8 cellular contexts compared by ENCODE assay signal in the genomic region with DNA sequence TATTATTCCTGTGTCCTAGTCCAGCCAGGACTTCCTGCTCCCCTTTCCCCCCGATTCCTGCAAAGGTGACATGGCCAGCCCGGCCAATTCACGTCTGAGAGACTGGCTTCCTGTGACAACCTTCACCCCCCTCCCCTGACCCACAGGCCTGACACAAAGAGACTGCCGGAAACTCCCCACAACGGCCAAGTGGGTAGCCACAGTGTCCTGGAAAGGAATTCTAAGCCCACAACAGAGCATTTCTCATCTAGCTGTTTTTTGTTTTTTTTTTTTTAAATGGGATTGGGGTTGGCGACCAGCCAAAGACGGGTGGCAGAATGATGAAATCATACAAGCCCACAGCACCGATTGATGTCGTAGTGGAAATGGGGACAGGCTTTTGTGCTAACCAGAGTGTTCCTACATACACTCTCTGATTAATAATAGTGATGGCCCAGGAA. TPM values are rescaled to one million over a fixed set of nuclear protein-coding genes. Genes with fewer than 3 reads are reported as not detected.
DNase-seq lines count a peak whose midpoint lies in the region; ATAC-seq and TF ChIP-seq lines count a peak whose summit lies in the region.

No MANE protein-coding gene starts in this region.

- H3K4me1 ChIP-seq in esophagus (ENCODE audit: control insufficient read depth in 2 of 2, insufficient read depth in 2 of 2, low read length in 1 of 2), result peaks cover 2 to 6% of the 10 kb centered on the region in 2 donors
- peaks cover 2% of the 10 kb centered on the region for H3K4me1 ChIP-seq in urinary bladder (ENCODE audit: insufficient read depth)

- H3K27me3 ChIP-seq in esophagus (ENCODE audit: control insufficient read depth in 1 of 2, insufficient read depth in 2 of 2, low read length in 2 of 2), result no peaks in the 10 kb centered on the region

- H3K27ac ChIP-seq in esophagus (ENCODE audit: low read depth in 2 of 2, low read length in 1 of 2), result peak overlapping the region; percentile 25 to 47
- peak overlapping the region; percentile 40 for H3K27ac ChIP-seq in urinary bladder (ENCODE audit: low read depth)

- peak; percentile 52 for ATAC-seq in activated CD8-positive, alpha-beta T cell treated with anti-CD3 and anti-CD28 coated beads for 36 hours
- peak; percentile 28 to 44 for ATAC-seq in naive thymus-derived CD8-positive, alpha-beta T cell
- no peak for ATAC-seq in stimulated activated naive B cell treated with anti-CD40 and anti-IgM and Interleukin-4, amounts not matched to agents 10 μg/mL and 1 μg/mL and 100 μg/mL, for 72 hours (replicated peaks)

- WGBS in esophagus, 2 donors, result 33 to 44% methylated on average over 9 of the region's 9 CpGs
- 20% methylated on average over 9 of the region's 9 CpGs for WGBS in urinary bladder

- H3K4me1 Mint-ChIP-seq in activated CD8-positive, alpha-beta T cell treated with anti-CD3 and anti-CD28 coated beads for 36 hours (ENCODE audit: low read depth), result peaks cover 47% of the 10 kb centered on the region
- peaks cover 36 to 57% (median 51%) of the 10 kb centered on the region in 4 donors for H3K4me1 Mint-ChIP-seq in naive thymus-derived CD8-positive, alpha-beta T cell
- peaks cover 25 to 44% of the 10 kb centered on the region in 2 donors for H3K4me1 Mint-ChIP-seq in stimulated activated naive B cell treated with anti-CD40 and anti-IgM and Interleukin-4, amounts not matched to agents 10 μg/mL and 1 μg/mL and 100 μg/mL, for 72 hours

- peak; percentile 78 for DNase-seq in activated effector memory CD4-positive, alpha-beta T cell treated with anti-CD3 and anti-CD28 coated beads, Interleukin-2, amount 50 U/mL, for 16 hours
- DNase-seq in activated effector memory CD4-positive, alpha-beta T cell treated with Interleukin-2 at 50 U/mL for 16 hours, result no peak
- DNase-seq in activated CD8-positive, alpha-beta T cell treated with anti-CD3 and anti-CD28 coated beads for 36 hours, result peak; percentile 62
- peak in 8 of 10 donors; percentile 25 to 68 (median 48) for DNase-seq in naive thymus-derived CD8-positive, alpha-beta T cell
- DNase-seq in HuH-7 (ENCODE audit: low spot score), result no peak
- DNase-seq in stimulated activated naive B cell treated with anti-CD40 and anti-IgM and Interleukin-4, amounts not matched to agents 10 μg/mL and 1 μg/mL and 100 μg/mL, for 72 hours, result no peak

- H3K9me3 ChIP-seq in esophagus (ENCODE audit: control insufficient read depth in 2 of 2, insufficient read depth in 1 of 2, low read depth in 1 of 2, low read length in 1 of 2), result no peaks in the 10 kb centered on the region

- no peaks in the 10 kb centered on the region for H3K36me3 Mint-ChIP-seq in activated CD8-positive, alpha-beta T cell treated with anti-CD3 and anti-CD28 coated beads for 36 hours (ENCODE audit: low read depth)
- peaks cover 4 to 5% (median 5%) of the 10 kb centered on the region in 3 donors for H3K36me3 Mint-ChIP-seq in naive thymus-derived CD8-positive, alpha-beta T cell
- H3K36me3 Mint-ChIP-seq in stimulated activated naive B cell treated with anti-CD40 and anti-IgM and Interleukin-4, amounts not matched to agents 10 μg/mL and 1 μg/mL and 100 μg/mL, for 72 hours, result peaks cover under 1 to 2% of the 10 kb centered on the region in 2 donors

- H3K4me3 Mint-ChIP-seq in activated CD8-positive, alpha-beta T cell treated with anti-CD3 and anti-CD28 coated beads for 36 hours, result peak overlapping the region; percentile 14
- peak overlapping the region; percentile 16 to 74 (median 50) for H3K4me3 Mint-ChIP-seq in naive thymus-derived CD8-positive, alpha-beta T cell
- peak overlapping the region in 1 of 2 donors; percentile 29 for H3K4me3 Mint-ChIP-seq in stimulated activated naive B cell treated with anti-CD40 and anti-IgM and Interleukin-4, amounts not matched to agents 10 μg/mL and 1 μg/mL and 100 μg/mL, for 72 hours

- POLR2A ChIA-PET in activated CD8-positive, alpha-beta T cell treated with anti-CD3 and anti-CD28 coated beads for 36 hours (lab: Charles Lee), result no interaction called here
- POLR2A ChIA-PET in naive thymus-derived CD8-positive, alpha-beta T cell (lab: Charles Lee), result interaction anchor here (0.6 kb wide), 1 partner anchor 1673 kb away, joined by 4 read pairs; no protein-coding TSS in a partner anchor

- no peak overlapping the region for H3K4me3 ChIP-seq in esophagus (ENCODE audit: low read depth in 1 of 2, low read length in 2 of 2)
- no peak overlapping the region for H3K4me3 ChIP-seq in urinary bladder (ENCODE audit: low read depth, low read length)

- H3K27ac Mint-ChIP-seq in activated CD8-positive, alpha-beta T cell treated with anti-CD3 and anti-CD28 coated beads for 36 hours, result peak overlapping the region; percentile 86
- peak overlapping the region; percentile 72 to 93 (median 86) for H3K27ac Mint-ChIP-seq in naive thymus-derived CD8-positive, alpha-beta T cell
- H3K27ac Mint-ChIP-seq in stimulated activated naive B cell treated with anti-CD40 and anti-IgM and Interleukin-4, amounts not matched to agents 10 μg/mL and 1 μg/mL and 100 μg/mL, for 72 hours, result no peak overlapping the region

- H3K9me3 Mint-ChIP-seq in activated CD8-positive, alpha-beta T cell treated with anti-CD3 and anti-CD28 coated beads for 36 hours, result no peaks in the 10 kb centered on the region
- peaks cover 0 to 11% (median 0%) of the 10 kb centered on the region in 9 donors for H3K9me3 Mint-ChIP-seq in naive thymus-derived CD8-positive, alpha-beta T cell
- H3K9me3 Mint-ChIP-seq in stimulated activated naive B cell treated with anti-CD40 and anti-IgM and Interleukin-4, amounts not matched to agents 10 μg/mL and 1 μg/mL and 100 μg/mL, for 72 hours, result peaks cover 0 to 2% of the 10 kb centered on the region in 2 donors

- intact Hi-C loops in activated CD8-positive, alpha-beta T cell treated with anti-CD3 and anti-CD28 coated beads for 36 hours (cut with micrococcal nuclease), result no loop called here

- CTCF ChIA-PET in activated CD8-positive, alpha-beta T cell treated with anti-CD3 and anti-CD28 coated beads for 36 hours (lab: Charles Lee), result no interaction called here

- no peaks in the 10 kb centered on the region for H3K27me3 Mint-ChIP-seq in activated CD8-positive, alpha-beta T cell treated with anti-CD3 and anti-CD28 coated beads for 36 hours
- H3K27me3 Mint-ChIP-seq in naive thymus-derived CD8-positive, alpha-beta T cell, result no peaks in the 10 kb centered on the region
- no peaks in the 10 kb centered on the region for H3K27me3 Mint-ChIP-seq in stimulated activated naive B cell treated with anti-CD40 and anti-IgM and Interleukin-4, amounts not matched to agents 10 μg/mL and 1 μg/mL and 100 μg/mL, for 72 hours

- TF ChIP-seq CTCF in activated CD8-positive, alpha-beta T cell treated with anti-CD3 and anti-CD28 coated beads for 36 hours (IDR thresholded peaks at IDR 0.05), result no peak

- H3K36me3 ChIP-seq in esophagus (ENCODE audit: control insufficient read depth in 2 of 2, insufficient read depth in 2 of 2, low read length in 1 of 2) (no peaks in the 10 kb centered on the region), urinary bladder (ENCODE audit: insufficient read depth) (no peaks in the 10 kb centered on the region)

RNA-seq across cellular contexts. Expression of a gene that starts 2.8 kb away (rescaled TPM):
- total RNA-seq in activated CD8-positive, alpha-beta T cell treated with anti-CD3 and anti-CD28 coated beads for 36 hours, result 10 to 100 TPM; 15.2 to 18.4 TPM
- polyA plus RNA-seq in esophagus (10 to 100 TPM in 1 of 2 donors, 1 to 10 TPM in 1; 9.4 to 26.8 TPM), urinary bladder (30.2 TPM)
- 10 to 100 TPM; 40.7 to 41.3 TPM for total RNA-seq in naive thymus-derived CD8-positive, alpha-beta T cell
- 10 to 100 TPM; 19.7 to 40.0 (median 22.0) TPM for polyA plus RNA-seq in naive thymus-derived CD8-positive, alpha-beta T cell
- total RNA-seq in urinary bladder, result 90.9 TPM

RNA-seq across cellular contexts. Expression of a gene that starts 23.0 kb away (rescaled TPM):
- total RNA-seq in activated CD8-positive, alpha-beta T cell treated with anti-CD3 and anti-CD28 coated beads for 36 hours, result not detected
- polyA plus RNA-seq in esophagus, result under 1 TPM; 0.28 to 0.61 TPM
- total RNA-seq in naive thymus-derived CD8-positive, alpha-beta T cell, result under 1 TPM in 1 of 2 experiments, not detected in 1; 0.29 TPM
- polyA plus RNA-seq in naive thymus-derived CD8-positive, alpha-beta T cell, result under 1 TPM in 1 of 3 donors, not detected in 2; 0.15 TPM
- 0.90 TPM for total RNA-seq in urinary bladder
- polyA plus RNA-seq in urinary bladder, result 0.56 TPM

RNA-seq across cellular contexts. Expression of a gene that starts 39.9 kb away (rescaled TPM):
- total RNA-seq in activated CD8-positive, alpha-beta T cell treated with anti-CD3 and anti-CD28 coated beads for 36 hours, result not detected
- polyA plus RNA-seq in esophagus, result 1 to 10 TPM in 1 of 2 donors, under 1 TPM in 1; 0.49 to 2.1 TPM
- total RNA-seq in naive thymus-derived CD8-positive, alpha-beta T cell, result not detected
- under 1 TPM in 1 of 3 donors, not detected in 2; 0.43 TPM for polyA plus RNA-seq in naive thymus-derived CD8-positive, alpha-beta T cell
- total RNA-seq in urinary bladder, result not detected
- 0.10 TPM for polyA plus RNA-seq in urinary bladder

Comparison
In these comparisons a context has a peak if more than half of its experiments do, and no peak if none do; other contexts are left out.
1. DNase-seq: peak in activated effector memory CD4-positive, alpha-beta T cell treated with anti-CD3 and anti-CD28 coated beads, Interleukin-2, amount 50 U/mL, for 16 hours (single experiment), activated CD8-positive, alpha-beta T cell treated with anti-CD3 and anti-CD28 coated beads for 36 hours (single experiment) and naive thymus-derived CD8-positive, alpha-beta T cell (8 of 10); none in activated effector memory CD4-positive, alpha-beta T cell treated with Interleukin-2 at 50 U/mL for 16 hours (single experiment), HuH-7 (single experiment) and stimulated activated naive B cell treated with anti-CD40 and anti-IgM and Interleukin-4, amounts not matched to agents 10 μg/mL and 1 μg/mL and 100 μg/mL, for 72 hours (single experiment).
2. ATAC-seq: peak in activated CD8-positive, alpha-beta T cell treated with anti-CD3 and anti-CD28 coated beads for 36 hours (single experiment) and naive thymus-derived CD8-positive, alpha-beta T cell (2 of 2); none in stimulated activated naive B cell treated with anti-CD40 and anti-IgM and Interleukin-4, amounts not matched to agents 10 μg/mL and 1 μg/mL and 100 μg/mL, for 72 hours (0 of 2).